In the genomic region with DNA sequence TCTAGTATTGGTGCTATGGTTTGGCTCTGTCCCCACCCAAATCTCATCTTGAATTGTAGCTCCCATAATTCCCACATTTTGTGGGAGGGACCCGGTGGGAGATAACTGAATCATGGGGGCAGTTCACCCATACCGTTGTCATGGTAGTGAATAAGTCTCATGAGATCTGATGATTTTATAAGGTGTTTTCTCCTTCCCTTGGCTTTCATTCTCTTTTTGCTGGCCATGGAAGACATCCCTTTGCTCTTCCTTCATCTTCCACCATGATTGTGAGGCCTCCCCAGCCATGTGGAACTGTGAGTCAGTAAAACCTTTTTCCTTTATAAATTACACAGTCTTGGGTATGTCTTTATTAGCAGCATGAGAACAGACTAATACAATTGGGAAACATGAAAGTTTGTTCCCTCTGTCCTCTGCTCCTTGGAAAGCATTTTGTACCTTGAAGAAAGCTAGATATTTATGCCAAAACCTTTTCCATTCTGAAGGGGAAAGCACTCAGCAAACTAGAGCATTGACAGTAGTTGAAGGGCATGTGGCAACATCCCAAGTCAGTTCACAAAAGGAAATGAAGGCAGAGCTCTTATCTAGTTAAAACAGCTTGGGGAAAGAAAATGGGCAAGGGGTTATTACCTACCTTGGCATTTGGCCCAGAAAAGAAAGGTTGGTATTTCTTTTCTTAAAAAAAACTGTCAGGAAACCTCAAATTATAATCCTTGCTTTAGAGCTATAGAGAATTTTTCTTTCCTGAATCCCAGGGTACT, we compare ENCODE assay signal across 25 cellular contexts. TPM values are rescaled to one million over a fixed set of nuclear protein-coding genes. Genes with fewer than 3 reads are reported as not detected.
A peak's percentile ranks its signal among the peaks of the same experiment; 100 is the strongest.
DNase-seq lines count a peak whose midpoint lies in the region; ATAC-seq, FAIRE-seq and TF ChIP-seq lines count a peak whose summit lies in the region.
"Had no signal": no experiment of that assay in that cellular context is flagged by ENCODE, and none has a peak within 500 bp of the region (broad histone marks: within the 10 kb centered on the region; RNA-seq: fewer than 3 reads in every experiment).

No MANE protein-coding gene starts in this region.

- peaks cover 8% of the 10 kb centered on the region for H3K9me3 Mint-ChIP-seq in activated T-cell treated with anti-CD3 and anti-CD28 coated beads, Interleukin-2, amount 50 U/mL, for 4 hours
- H3K9me3 Mint-ChIP-seq: CD4-positive, CD25-positive, alpha-beta regulatory T cell had no signal

- H4K20me1 ChIP-seq in endothelial cell of umbilical vein (replicated peaks; ENCODE audit: control insufficient read depth, extremely low read depth, insufficient read depth, low read length), result no peaks in the 10 kb centered on the region

- DNase-seq in NCI-H2171 treated with DMSO at 0.1 percent for 48 hours (lab: John Stamatoyannopoulos, UW), result peak; percentile 16
- DNase-seq in NCI-H2171 (lab: John Stamatoyannopoulos, UW), result no peak
- peak; percentile 76 for DNase-seq in KBM-7
- DNase-seq in OCI-M1 (lab: John Stamatoyannopoulos, UW), result peak; percentile 87
- peak; percentile 77 for DNase-seq in endothelial cell of umbilical vein (ENCODE audit: low read depth, low spot score)
- DNase-seq in activated T-cell treated with anti-CD3 and anti-CD28 coated beads, Interleukin-2, amount 50 U/mL, for 4 hours, result no peak
- no peak for DNase-seq in OCI-M2 (lab: John Stamatoyannopoulos, UW; ENCODE audit: unreplicated experiment)
- DNase-seq: Calu3; CD4-positive, CD25-positive, alpha-beta regulatory T cell; GM23248; HCEC 1CT; MG63; NCI-H1092 treated with DMSO at 0.1 percent for 48 hours; NCI-H1694 treated with DMSO at 0.1 percent for 48 hours; NCI-H2107; NCI-H510A; NCI-H82; SHP77 treated with DMSO at 0.1 percent for 48 hours; SW 1271 had no signal

- no peak for ATAC-seq in SK-N-SH treated with all-trans-retinoic acid at 6 μM for 48 hours
- ATAC-seq in activated T-cell treated with anti-CD3 and anti-CD28 coated beads, Interleukin-2, amount 50 U/mL, for 4 hours, result no peak

- H3K36me3 Mint-ChIP-seq in activated T-cell treated with anti-CD3 and anti-CD28 coated beads, Interleukin-2, amount 50 U/mL, for 4 hours (ENCODE audit: insufficient read depth), result peaks cover 24% of the 10 kb centered on the region

- no peak overlapping the region for H3K9ac ChIP-seq in endothelial cell of umbilical vein (replicated peaks; ENCODE audit: extremely low read depth, insufficient read depth, low read length)
- H3K9ac ChIP-seq: GM23248 had no signal

- POLR2A ChIA-PET in endothelial cell of umbilical vein (lab: Charles Lee), result interaction anchor here (0.6 kb wide), 1 partner anchor 24 kb away, joined by 3 read pairs; no protein-coding TSS in a partner anchor

- no peaks in the 10 kb centered on the region for H3K36me3 ChIP-seq in endothelial cell of umbilical vein (ENCODE audit: control insufficient read depth in 2 of 2, extremely low read depth in 1 of 2, insufficient read depth in 2 of 2, low read length in 2 of 2)
- H3K36me3 ChIP-seq: MG63 had no signal

- H3K4me1 Mint-ChIP-seq in activated T-cell treated with anti-CD3 and anti-CD28 coated beads, Interleukin-2, amount 50 U/mL, for 4 hours (ENCODE audit: low read depth), result peaks cover 18% of the 10 kb centered on the region
- H3K4me1 Mint-ChIP-seq: B cell had no signal

- dilution Hi-C loops in endothelial cell of umbilical vein (cut with MboI; ENCODE audit: extremely low pct_ligation_motif_present, low sequenced_read_pairs), result no loop called here

- no peaks in the 10 kb centered on the region for H3K27me3 ChIP-seq in endothelial cell of umbilical vein (ENCODE audit: control insufficient read depth in 2 of 2, insufficient read depth in 2 of 2, low read length in 2 of 2)
- H3K27me3 ChIP-seq: MG63 had no signal

- H3K4me1 ChIP-seq in endothelial cell of umbilical vein (ENCODE audit: control insufficient read depth, extremely low read depth, insufficient read depth, low read length), result peaks cover 14% of the 10 kb centered on the region

- BruUV-seq in endothelial cell of umbilical vein (replicated peaks; lab: Mats Ljungman, UMichigan), result no TSS peak

- no peaks in the 10 kb centered on the region for H3K9me1 ChIP-seq in endothelial cell of umbilical vein (replicated peaks; ENCODE audit: control insufficient read depth, extremely low read depth, insufficient read depth, low read length)

- H2AFZ ChIP-seq in endothelial cell of umbilical vein (ENCODE audit: low read depth, low read length), result no peak overlapping the region
- H2AFZ ChIP-seq: GM23248 had no signal

- H3K27ac ChIP-seq in endothelial cell of umbilical vein (ENCODE audit: insufficient read depth, low read depth, low read length), result no peak overlapping the region
- H3K27ac ChIP-seq: 22Rv1, GM23248 had no signal

- TF ChIP-seq CTCF in endothelial cell of umbilical vein (IDR thresholded peaks at IDR 0.05; ENCODE audit: extremely low read depth in 1 of 2, insufficient read depth in 1 of 2, low read depth in 1 of 2, low read length in 2 of 2), result no peak

- no peak overlapping the region for H3K4me2 ChIP-seq in endothelial cell of umbilical vein (ENCODE audit: insufficient read depth, low read length)

- peak; percentile 64 for FAIRE-seq in endothelial cell of umbilical vein (lab: Jason Lieb, UNC)
- FAIRE-seq: G401.6, GM12891, GM18507 had no signal

- TF ChIP-seq POLR2A in endothelial cell of umbilical vein (IDR thresholded peaks at IDR 0.05; ENCODE audit: low read depth, low read length), result no peak

- no peak overlapping the region for H3K4me3 Mint-ChIP-seq in activated T-cell treated with anti-CD3 and anti-CD28 coated beads, Interleukin-2, amount 50 U/mL, for 4 hours
- H3K4me3 Mint-ChIP-seq: B cell; CD4-positive, CD25-positive, alpha-beta regulatory T cell had no signal

- H3K4me3 ChIP-seq in endothelial cell of umbilical vein (replicated peaks in 1 of 3; ENCODE audit: insufficient read depth in 1 of 3, low read depth in 1 of 3, low read length in 3 of 3), result no peak overlapping the region
- H3K4me3 ChIP-seq: GM23248, MG63 had no signal

- no peaks in the 10 kb centered on the region for H3K79me2 ChIP-seq in endothelial cell of umbilical vein (ENCODE audit: control insufficient read depth, insufficient read depth, low read length)

- intact Hi-C loops in endothelial cell of umbilical vein (cut with micrococcal nuclease), result no loop called here

- CTCF ChIA-PET in endothelial cell of umbilical vein (lab: Charles Lee), result interaction anchor here (0.6 to 1.8 kb wide), 5 partner anchors 10 to 1866 kb away, joined by 3 to 13 read pairs (median 4); partner anchors contain the start of gene TNFAIP3

- no peaks in the 10 kb centered on the region for H3K9me3 ChIP-seq in endothelial cell of umbilical vein (replicated peaks; ENCODE audit: control insufficient read depth, insufficient read depth, low read length)
- H3K9me3 ChIP-seq: MG63 had no signal

- in situ Hi-C loops in KBM-7 (cut with MboI; ENCODE audit: low pct_unique_long_range_greater_than_20kb, low sequenced_read_pairs), result no loop called here

- no peaks in the 10 kb centered on the region for H3K27me3 Mint-ChIP-seq in activated T-cell treated with anti-CD3 and anti-CD28 coated beads, Interleukin-2, amount 50 U/mL, for 4 hours (ENCODE audit: low read depth)
- H3K27me3 Mint-ChIP-seq: B cell; CD4-positive, CD25-positive, alpha-beta regulatory T cell had no signal

TF ChIP-seq in endothelial cell of umbilical vein, 7 proteins besides CTCF, POLR2A, EP300 and RAD21:
- TF ChIP-seq GATA2 (IDR thresholded peaks at IDR 0.05; ENCODE audit: insufficient read depth, insufficient read length, low read depth, low read length), result peak; percentile 73
- TF ChIP-seq FOS (IDR thresholded peaks at IDR 0.05; ENCODE audit: borderline replicate concordance, insufficient read depth, low read length), result no peak
TF ChIP-seq in endothelial cell of umbilical vein: peak in this region for 1.

TF ChIP-seq in SK-N-SH treated with all-trans-retinoic acid at 6 μM for 48 hours, 23 proteins besides CTCF, POLR2A, EP300 and RAD21 (continues in another document):
- no peak for TF ChIP-seq ZNF70 (CRISPR knock-in tag; IDR thresholded peaks at IDR 0.05)
- TF ChIP-seq SNAI2 (CRISPR knock-in tag; IDR thresholded peaks at IDR 0.05), result no peak
- no peak for TF ChIP-seq ZC3H10 (CRISPR knock-in tag; IDR thresholded peaks at IDR 0.05)
- TF ChIP-seq CSRNP3 (CRISPR knock-in tag; IDR thresholded peaks at IDR 0.05), result no peak
- TF ChIP-seq ZNF565 (CRISPR knock-in tag; conservative IDR thresholded peaks at IDR 0.05; ENCODE audit: low read depth), result no peak

RNA-seq across cellular contexts. Expression of gene TNFAIP3, which starts 10.7 kb away (rescaled TPM):
- 4.2 and 8.6 TPM in 2 replicates for total RNA-seq in endothelial cell of umbilical vein
- polyA plus RNA-seq in endothelial cell of umbilical vein, result 3.5 and 4.0 TPM in 2 replicates
- 3.6 and 4.3 TPM in 2 replicates for polyA plus RNA-seq in endothelial cell of umbilical vein (2011; cell fraction: cytosol; rRNA removed)
- 28.8 and 35.5 TPM in 2 replicates for polyA plus RNA-seq in endothelial cell of umbilical vein (2011; cell fraction: nucleus; rRNA removed)
- polyA plus RNA-seq in endothelial cell of umbilical vein (2012), result 7.5 TPM in 2 replicates
- polyA minus RNA-seq in endothelial cell of umbilical vein, result 5.1 TPM in 2 replicates
- polyA minus RNA-seq in endothelial cell of umbilical vein (2011; cell fraction: cytosol; rRNA and poly(A)+ RNA removed), result 2.3 TPM
- 12.8 and 17.4 TPM in 2 replicates for polyA minus RNA-seq in endothelial cell of umbilical vein (2011; cell fraction: nucleus; rRNA and poly(A)+ RNA removed)
- total RNA-seq in activated T-cell treated with anti-CD3 and anti-CD28 coated beads, Interleukin-2, amount 50 U/mL, for 4 hours, result 100 to 1,000 TPM; 254 to 441 (median 334) TPM

Comparison
In these comparisons a context has a peak if more than half of its experiments do, and no peak if none do; other contexts are left out.
1. DNase-seq: peak in NCI-H2171 treated with DMSO at 0.1 percent for 48 hours (single experiment), KBM-7 (single experiment), OCI-M1 (single experiment) and endothelial cell of umbilical vein (single experiment); none in NCI-H2171 (single experiment), activated T-cell treated with anti-CD3 and anti-CD28 coated beads, Interleukin-2, amount 50 U/mL, for 4 hours (single experiment) and OCI-M2 (single experiment).
2. RNA of gene TNFAIP3, which starts 10.7 kb away (total RNA-seq): 254 to 441 TPM in activated T-cell treated with anti-CD3 and anti-CD28 coated beads, Interleukin-2, amount 50 U/mL, for 4 hours; 4.2 to 8.6 TPM in endothelial cell of umbilical vein; every median in the first group is over 10 times any median in the second.